11 cellular contexts compared by ENCODE assay signal in the genomic region with DNA sequence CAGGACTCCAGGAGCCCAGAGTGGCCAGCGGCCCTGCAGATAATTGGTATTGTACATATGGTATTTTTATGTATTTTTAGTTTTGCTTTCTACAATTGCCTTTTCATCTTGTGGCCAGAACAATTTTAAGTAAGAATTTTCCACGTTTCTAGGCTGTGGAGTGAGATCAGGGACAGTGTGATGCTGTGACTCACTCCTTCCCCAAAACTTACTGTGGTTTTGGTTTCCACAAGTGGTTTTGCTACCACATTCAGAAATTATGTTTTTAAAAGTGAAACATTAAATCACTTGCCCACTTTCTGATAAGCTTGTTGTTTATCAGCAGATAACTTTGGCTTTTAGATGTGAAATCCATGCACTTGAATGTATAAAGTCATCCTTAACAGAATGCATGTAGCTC.
DNase-seq lines count a peak whose midpoint lies in the region; ATAC-seq and TF ChIP-seq lines count a peak whose summit lies in the region.
"Had no signal": no experiment of that assay in that cellular context is flagged by ENCODE, and none has a peak within 500 bp of the region (broad histone marks: within the 10 kb centered on the region; RNA-seq: fewer than 3 reads in every experiment).

No MANE protein-coding gene starts in this region.

- H4K20me1 ChIP-seq in smooth muscle cell (ENCODE audit: low read depth) = no peaks in the 10 kb centered on the region

- no peaks in the 10 kb centered on the region for H3K79me2 ChIP-seq in smooth muscle cell (ENCODE audit: low read depth)

- H3K4me3 ChIP-seq in choroid plexus epithelial cell (ENCODE audit: low read depth, low read length) = no peak overlapping the region
- no peak overlapping the region for H3K4me3 ChIP-seq in smooth muscle cell
- H3K4me3 ChIP-seq: A549 had no signal

- H3K27me3 ChIP-seq in smooth muscle cell (ENCODE audit: low read depth) = no peaks in the 10 kb centered on the region

- H3K36me3 ChIP-seq in smooth muscle cell (ENCODE audit: low read depth) = no peaks in the 10 kb centered on the region

- in situ Hi-C loops in KBM-7 (cut with MboI; ENCODE audit: low pct_unique_long_range_greater_than_20kb, low sequenced_read_pairs) = no loop called here

- no peak for TF ChIP-seq CTCF in choroid plexus epithelial cell (conservative IDR thresholded peaks at IDR 0.05; ENCODE audit: low read depth, low read length)
- no peak for TF ChIP-seq CTCF in smooth muscle cell (IDR thresholded peaks at IDR 0.05; ENCODE audit: borderline replicate concordance, insufficient read depth, poor library complexity, severe bottlenecking)

- H3K9me3 ChIP-seq in smooth muscle cell (replicated peaks; ENCODE audit: low read depth) = no peaks in the 10 kb centered on the region
- H3K9me3 ChIP-seq: A549 had no signal

- H3K9ac ChIP-seq in smooth muscle cell (ENCODE audit: low read depth) = peak overlapping the region; percentile 3

- H3K4me1 ChIP-seq in smooth muscle cell (ENCODE audit: low read depth) = peaks cover 34% of the 10 kb centered on the region

- WGBS in smooth muscle cell (ENCODE audit: low lambda C conversion rate) = 7% methylated on average over 2 of the region's 2 CpGs

- intact Hi-C loops in cardiac septum (cut with DNase I) = no loop called here

- peak overlapping the region; percentile 44 for H3K4me2 ChIP-seq in smooth muscle cell
- H3K4me2 ChIP-seq: A549 had no signal

- DNase-seq in activated CD4-positive, alpha-beta T cell treated with anti-CD3 and anti-CD28 coated beads for 48 hours = peak; percentile 22
- DNase-seq in activated CD4-positive, alpha-beta T cell treated with anti-CD3 and anti-CD28 coated beads, Interleukin-2, amount 50 U/mL, for 1 hour = no peak
- DNase-seq in KBM-7 = peak; percentile 7
- DNase-seq in choroid plexus epithelial cell (ENCODE audit: low read depth) = peak; percentile 89
- DNase-seq in smooth muscle cell (lab: John Stamatoyannopoulos, UW; ENCODE audit: unreplicated experiment) = no peak
- DNase-seq in cardiac septum (ENCODE audit: low spot score) = no peak
- no peak for DNase-seq in T1000 (lab: John Stamatoyannopoulos, UW)
- DNase-seq: activated CD8-positive, alpha-beta memory T cell treated with anti-CD3 and anti-CD28 coated beads, Interleukin-2, amount 50 U/mL, for 4 hours; NCI-H2107 had no signal

- H3F3A ChIP-seq in smooth muscle cell (ENCODE audit: low read depth) = peaks cover 25% of the 10 kb centered on the region

- H3K27ac ChIP-seq in smooth muscle cell (ENCODE audit: low read depth) = peak overlapping the region; percentile 92

- no peak overlapping the region for H2AFZ ChIP-seq in smooth muscle cell (ENCODE audit: low read depth)

- no peak for ATAC-seq in GM18519 (IDR thresholded peaks at IDR 0.05; ENCODE audit: low FRiP score, unreplicated experiment)
- ATAC-seq: A549 had no signal

Comparison
In these comparisons a context has a peak if more than half of its experiments do, and no peak if none do; other contexts are left out.
1. DNase-seq: peak in activated CD4-positive, alpha-beta T cell treated with anti-CD3 and anti-CD28 coated beads for 48 hours (single experiment), KBM-7 (single experiment) and choroid plexus epithelial cell (single experiment); none in activated CD4-positive, alpha-beta T cell treated with anti-CD3 and anti-CD28 coated beads, Interleukin-2, amount 50 U/mL, for 1 hour (single experiment), smooth muscle cell (single experiment), cardiac septum (single experiment) and T1000 (single experiment).